Comparison of ENCODE assay signal across 15 cellular contexts in genomic region chr3:183812746-183813445, GRCh38. TPM values are rescaled to one million over a fixed set of nuclear protein-coding genes. Genes with fewer than 3 reads are reported as not detected.
DNase-seq lines count a peak whose midpoint lies in the region; ATAC-seq and TF ChIP-seq lines count a peak whose summit lies in the region.
"Had no signal": no experiment of that assay in that cellular context is flagged by ENCODE, and none has a peak within 500 bp of the region (broad histone marks: within the 10 kb centered on the region; RNA-seq: fewer than 3 reads in every experiment).

No MANE protein-coding gene starts in this region.

- H3K9me3 ChIP-seq in adrenal gland (replicated peaks in 1 of 3), result no peaks in the 10 kb centered on the region
- H3K9me3 ChIP-seq: colonic mucosa, lower lobe of right lung had no signal

- ATAC-seq in GM18519 (IDR thresholded peaks at IDR 0.05; ENCODE audit: low FRiP score, unreplicated experiment) (no peak), HG02885 (IDR thresholded peaks at IDR 0.05; ENCODE audit: poor library complexity, unreplicated experiment) (no peak)
- ATAC-seq: activated T-cell treated with anti-CD3 and anti-CD28 coated beads, Interleukin-2, amount 50 U/mL, for 72 hours; lower lobe of right lung; Panc1 had no signal

- peaks cover 0 to 33% of the 10 kb centered on the region in 2 donors for H3K36me3 ChIP-seq in adrenal gland (replicated peaks in 1 of 2)

- peak overlapping the region; percentile 58 to 100 (median 99) for H3K27ac ChIP-seq in dorsolateral prefrontal cortex
- no peak overlapping the region for H3K27ac ChIP-seq in adrenal gland
- H3K27ac ChIP-seq: 22Rv1, colonic mucosa, lower lobe of right lung had no signal

- H3K4me1 ChIP-seq in adrenal gland (replicated peaks in 1 of 2), result peaks cover 0 to 5% of the 10 kb centered on the region in 2 donors
- H3K4me1 ChIP-seq: colonic mucosa, lower lobe of right lung had no signal

- intact Hi-C loops in dorsolateral prefrontal cortex (cut with DNase I), result no loop called here
- intact Hi-C loops in adrenal gland (cut with DNase I), result no loop called here

- 74 to 86% (median 86%) methylated on average over 7 to 8 of the region's 8 CpGs for WGBS in adrenal gland, 4 donors

- H3K4me3 ChIP-seq in dorsolateral prefrontal cortex, result no peak overlapping the region
- no peak overlapping the region for H3K4me3 ChIP-seq in adrenal gland
- H3K4me3 ChIP-seq: colonic mucosa, lower lobe of right lung had no signal

- no peaks in the 10 kb centered on the region for H3K27me3 ChIP-seq in dorsolateral prefrontal cortex
- no peaks in the 10 kb centered on the region for H3K27me3 ChIP-seq in adrenal gland
- H3K27me3 ChIP-seq: colonic mucosa had no signal

- no peak for TF ChIP-seq CTCF in dorsolateral prefrontal cortex (IDR thresholded peaks at IDR 0.05 in 54 of 56, conservative IDR thresholded peaks at IDR 0.05 in 2 of 56; ENCODE audit: low read depth in 1 of 56, partially characterized antibody in 56 of 56)
- no peak for TF ChIP-seq CTCF in adrenal gland (IDR thresholded peaks at IDR 0.05)

- no peak for TF ChIP-seq POLR2A in adrenal gland (IDR thresholded peaks at IDR 0.05)

- peak; percentile 56 for DNase-seq in NCI-H510A treated with DMSO at 0.1 percent for 48 hours (lab: John Stamatoyannopoulos, UW)
- DNase-seq in NCI-H510A (lab: John Stamatoyannopoulos, UW), result no peak
- peak; percentile 80 to 93 for DNase-seq in NCI-H524 (lab: John Stamatoyannopoulos, UW)
- DNase-seq in dorsolateral prefrontal cortex, result peak in 5 of 10 donors; percentile 58 to 87 (median 66)
- DNase-seq in pons (ENCODE audit: low spot score), result peak; percentile 93
- DNase-seq in adrenal gland, result no peak
- DNase-seq: activated T-cell treated with anti-CD3 and anti-CD28 coated beads, Interleukin-2, amount 50 U/mL, for 72 hours; colonic mucosa; EL; lower lobe of right lung; NCI-H146 had no signal

RNA-seq across cellular contexts. Expression of gene MAP6D1, which starts 12.5 kb away (rescaled TPM):
- 100 to 1,000 TPM in 6 of 120 experiments, 10 to 100 TPM in 114; 22.2 to 201 (median 55.1) TPM for total RNA-seq in dorsolateral prefrontal cortex
- 1 to 10 TPM in 6 of 8 donors, under 1 TPM in 1, not detected in 1; 0.52 to 3.0 (median 2.0) TPM for total RNA-seq in adrenal gland
- polyA plus RNA-seq in adrenal gland, result 1 to 10 TPM in 1 of 3 donors, under 1 TPM in 1, not detected in 1; 0.27 to 2.5 TPM

Comparison
In these comparisons a context has a peak if more than half of its experiments do, and no peak if none do; other contexts are left out.
1. DNase-seq: peak in NCI-H510A treated with DMSO at 0.1 percent for 48 hours (single experiment), NCI-H524 (2 of 2) and pons (single experiment); none in NCI-H510A (single experiment) and adrenal gland (0 of 7).
2. H3K27ac ChIP-seq: peak in dorsolateral prefrontal cortex (59 of 59); none in adrenal gland (0 of 5).
3. RNA of gene MAP6D1, which starts 12.5 kb away (total RNA-seq): 22.2 to 201 TPM in dorsolateral prefrontal cortex; 0.52 to 3.0 TPM in adrenal gland; every median in the first group is over 4 times any median in the second.